ENCODE assay signal across 8 cellular contexts in genomic region chr5:141605523-141606277, GRCh38. TPM values are rescaled to one million over a fixed set of nuclear protein-coding genes. Genes with fewer than 3 reads are reported as not detected.
DNase-seq lines count a peak whose midpoint lies in the region; ATAC-seq lines count a peak whose summit lies in the region.

No MANE protein-coding gene starts in this region.

- peaks cover 8% of the 10 kb centered on the region for H3K36me3 Mint-ChIP-seq in activated naive CD4-positive, alpha-beta T cell treated with anti-CD3 and anti-CD28 coated beads, Interleukin-2, amount 50 U/mL, for 24 hours

- H3K27ac Mint-ChIP-seq in activated naive CD4-positive, alpha-beta T cell treated with anti-CD3 and anti-CD28 coated beads, Interleukin-2, amount 50 U/mL, for 24 hours = peak overlapping the region; percentile 92

- H3K4me3 Mint-ChIP-seq in activated naive CD4-positive, alpha-beta T cell treated with anti-CD3 and anti-CD28 coated beads, Interleukin-2, amount 50 U/mL, for 24 hours = peak overlapping the region; percentile 76

- peaks cover 92% of the 10 kb centered on the region for H3K4me1 Mint-ChIP-seq in activated naive CD4-positive, alpha-beta T cell treated with anti-CD3 and anti-CD28 coated beads, Interleukin-2, amount 50 U/mL, for 24 hours

- peak; percentile 96 for ATAC-seq in GM18868 (IDR thresholded peaks at IDR 0.05; ENCODE audit: unreplicated experiment)
- ATAC-seq in HG03045 (IDR thresholded peaks at IDR 0.05; ENCODE audit: unreplicated experiment) = peak; percentile 98
- ATAC-seq in left lobe of liver = peak; percentile 15

- H3K27me3 Mint-ChIP-seq in activated naive CD4-positive, alpha-beta T cell treated with anti-CD3 and anti-CD28 coated beads, Interleukin-2, amount 50 U/mL, for 24 hours = no peaks in the 10 kb centered on the region

- peak; percentile 97 for DNase-seq in SIG-M5 treated with dmso at 0.1 percent for 504 hours (lab: John Stamatoyannopoulos, UW; ENCODE audit: unreplicated experiment)
- DNase-seq in left lobe of liver (ENCODE audit: low spot score) = no peak
- peak; percentile 69 for DNase-seq in stimulated activated CD8-positive, alpha-beta memory T cell treated with anti-CD3 and anti-CD28 coated beads, Interleukin-4, amount 100 ng/mL, for 48 hours
- DNase-seq in kidney tubule cell (ENCODE audit: low spot score) = no peak
- DNase-seq in NCI-H1694 (lab: John Stamatoyannopoulos, UW) = no peak

- no peaks in the 10 kb centered on the region for H3K9me3 Mint-ChIP-seq in activated naive CD4-positive, alpha-beta T cell treated with anti-CD3 and anti-CD28 coated beads, Interleukin-2, amount 50 U/mL, for 24 hours

RNA-seq across cellular contexts. Expression of gene DIAPH1, which starts 13.1 kb away (rescaled TPM):
- total RNA-seq in left lobe of liver = 120 TPM

RNA-seq across cellular contexts. Expression of gene HDAC3, which starts 30.9 kb away (rescaled TPM):
- total RNA-seq in left lobe of liver = 28.7 TPM

RNA-seq across cellular contexts. Expression of gene RELL2, which starts 31.1 kb away (rescaled TPM):
- 0.96 TPM for total RNA-seq in left lobe of liver

RNA-seq across cellular contexts. Expression of gene FCHSD1, which starts 45.5 kb away (rescaled TPM):
- total RNA-seq in left lobe of liver = 1.7 TPM

Comparison
In these comparisons a context has a peak if more than half of its experiments do, and no peak if none do; other contexts are left out.
1. ATAC-seq: peak in every context shown above with its lines; median percentile 98 in HG03045; 96 in GM18868; 15 in left lobe of liver.
2. DNase-seq: peak in SIG-M5 treated with dmso at 0.1 percent for 504 hours (single experiment) and stimulated activated CD8-positive, alpha-beta memory T cell treated with anti-CD3 and anti-CD28 coated beads, Interleukin-4, amount 100 ng/mL, for 48 hours (single experiment); none in left lobe of liver (single experiment), kidney tubule cell (single experiment) and NCI-H1694 (single experiment).